8 cellular contexts compared by ENCODE assay signal in the genomic region with DNA sequence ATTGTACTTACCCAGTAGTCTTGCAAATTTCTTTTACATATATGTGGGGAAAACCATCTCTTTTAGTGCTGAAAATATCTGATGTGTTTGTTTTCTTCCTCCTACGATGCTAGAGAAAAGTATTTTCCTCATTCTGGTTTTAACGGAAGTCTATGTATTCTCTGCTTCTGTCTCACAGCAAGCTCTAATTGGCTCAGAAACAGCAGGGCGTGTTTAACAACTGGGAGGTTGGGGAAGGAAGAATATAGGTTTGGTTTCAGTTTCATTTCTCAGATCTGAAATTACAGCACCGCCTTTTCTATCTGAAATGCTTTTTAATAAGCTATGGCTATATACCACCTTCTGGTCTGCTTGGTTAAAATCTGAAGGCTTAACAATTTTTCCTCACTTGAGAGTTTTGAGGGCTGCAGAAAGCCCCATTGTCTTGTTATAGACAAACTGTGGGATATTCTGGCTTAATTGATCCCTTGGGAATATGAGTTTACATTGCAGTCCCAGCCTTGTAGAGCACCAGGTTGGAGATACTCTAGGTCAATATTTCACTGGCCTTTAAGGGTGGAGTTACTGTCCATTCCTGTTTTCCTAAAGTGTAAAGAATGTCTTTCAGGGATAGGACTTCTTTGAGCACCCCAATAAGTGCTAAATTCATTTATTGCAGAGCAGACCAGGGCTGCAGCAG. TPM values are rescaled to one million over a fixed set of nuclear protein-coding genes. Genes with fewer than 3 reads are reported as not detected.
DNase-seq lines count a peak whose midpoint lies in the region; ATAC-seq and TF ChIP-seq lines count a peak whose summit lies in the region.

A gene (minus strand): TSS at position 128 of the 679 bp plus-strand sequence. CDS start 11,882 bp downstream, outside the sequence.

- peaks cover 73% of the 10 kb centered on the region for H3K36me3 Mint-ChIP-seq in T-helper 1 cell treated with Interleukin-12 subunit alpha and Interleukin-12 subunit beta and Interleukin-4 antibody, amounts not matched to agents 30 μg/mL and 1 μg/mL, for 36 hours (ENCODE audit: low read depth)
- no peaks in the 10 kb centered on the region for H3K36me3 Mint-ChIP-seq in MCF 10A (ENCODE audit: insufficient read depth, unreplicated experiment)

- peaks cover 47% of the 10 kb centered on the region for H3K4me1 Mint-ChIP-seq in T-helper 1 cell treated with Interleukin-12 subunit alpha and Interleukin-12 subunit beta and Interleukin-4 antibody, amounts not matched to agents 30 μg/mL and 1 μg/mL, for 36 hours (ENCODE audit: low read depth)
- peaks cover 41% of the 10 kb centered on the region for H3K4me1 Mint-ChIP-seq in MCF 10A (ENCODE audit: insufficient read depth, unreplicated experiment)

- H3K27me3 Mint-ChIP-seq in T-helper 1 cell treated with Interleukin-12 subunit alpha and Interleukin-12 subunit beta and Interleukin-4 antibody, amounts not matched to agents 30 μg/mL and 1 μg/mL, for 36 hours (ENCODE audit: low read depth): no peaks in the 10 kb centered on the region
- H3K27me3 Mint-ChIP-seq in MCF 10A (ENCODE audit: insufficient read depth, unreplicated experiment): no peaks in the 10 kb centered on the region

- H3K4me3 Mint-ChIP-seq in T-helper 1 cell treated with Interleukin-12 subunit alpha and Interleukin-12 subunit beta and Interleukin-4 antibody, amounts not matched to agents 30 μg/mL and 1 μg/mL, for 36 hours: peak within 1 kb of the TSS; percentile 89
- H3K4me3 Mint-ChIP-seq in MCF 10A (ENCODE audit: unreplicated experiment): peak within 1 kb of the TSS; percentile 81

- intact Hi-C loops in MCF 10A (cut with micrococcal nuclease): no loop called here
- intact Hi-C loops in left colon (cut with DNase I, micrococcal nuclease): no loop called here

- H3K27ac Mint-ChIP-seq in T-helper 1 cell treated with Interleukin-12 subunit alpha and Interleukin-12 subunit beta and Interleukin-4 antibody, amounts not matched to agents 30 μg/mL and 1 μg/mL, for 36 hours: peak within 1 kb of the TSS; percentile 82
- peak within 1 kb of the TSS; percentile 89 for H3K27ac Mint-ChIP-seq in MCF 10A (ENCODE audit: low read depth, unreplicated experiment)

- peaks cover 36% of the 10 kb centered on the region for H3K9me3 Mint-ChIP-seq in T-helper 1 cell treated with Interleukin-12 subunit alpha and Interleukin-12 subunit beta and Interleukin-4 antibody, amounts not matched to agents 30 μg/mL and 1 μg/mL, for 36 hours
- H3K9me3 Mint-ChIP-seq in MCF 10A (ENCODE audit: unreplicated experiment): no peaks in the 10 kb centered on the region

- POLR2A ChIA-PET in MCF 10A (lab: Yijun Ruan, JAX): interaction anchor here (0.7 to 2.5 kb wide), 22 partner anchors 8 to 590 kb away, joined by 3 to 21 read pairs (median 3); a partner anchor contains a TSS

- peak; percentile 100 for ATAC-seq in GM18519 (IDR thresholded peaks at IDR 0.05; ENCODE audit: low FRiP score, unreplicated experiment)
- ATAC-seq in HG02970 (IDR thresholded peaks at IDR 0.05; ENCODE audit: low FRiP score, unreplicated experiment): peak; percentile 98
- ATAC-seq in left colon: peak; percentile 94

- CTCF ChIA-PET in MCF 10A (lab: Yijun Ruan, JAX): interaction anchor here (0.5 to 1.0 kb wide), 2 partner anchors 44 to 111 kb away, joined by 3 to 4 read pairs; no protein-coding TSS in a partner anchor

- DNase-seq in A172 (ENCODE audit: low spot score) (peak; percentile 88), NCI-H1694 treated with DMSO at 0.1 percent for 48 hours (lab: John Stamatoyannopoulos, UW) (peak; percentile 73), MCF 10A (ENCODE audit: unreplicated experiment) (peak; percentile 88), left colon (peak; percentile 38 to 82)
- peak; percentile 14 to 37 (median 16) for DNase-seq in stimulated activated CD4-positive, alpha-beta T cell treated with anti-CD3 and anti-CD28 coated beads, TNF-alpha, amount 100 ng/mL, for 24 hours (ENCODE audit: low read depth in 3 of 3)

- TSS peak; percentile 60 for BruUV-seq in MCF 10A (replicated peaks; lab: Mats Ljungman, UMichigan)

- TF ChIP-seq CTCF in MCF 10A (IDR thresholded peaks at IDR 0.05; ENCODE audit: unreplicated experiment): no peak

RNA-seq across cellular contexts. Expression of the gene that starts here (rescaled TPM):
- 24.1 TPM in 2 replicates for total RNA-seq in A172 (2014; rRNA removed; shearing (Covaris generic))
- total RNA-seq in MCF 10A (2022) (4.4 and 7.9 TPM in 2 replicates), left colon (10 to 100 TPM; 24.5 to 31.2 TPM)

Comparison
In these comparisons a context has a peak if more than half of its experiments do, and no peak if none do; other contexts are left out.
1. Peak in every context shown above with its lines: DNase-seq and ATAC-seq.
2. DNase-seq: peak in every context shown above with its lines; median percentile 88 in A172; 88 in MCF 10A; 73 in NCI-H1694 treated with DMSO at 0.1 percent for 48 hours; 60 in left colon; 16 in stimulated activated CD4-positive, alpha-beta T cell treated with anti-CD3 and anti-CD28 coated beads, TNF-alpha, amount 100 ng/mL, for 24 hours.